8 cellular contexts compared by ENCODE assay signal in the genomic region with DNA sequence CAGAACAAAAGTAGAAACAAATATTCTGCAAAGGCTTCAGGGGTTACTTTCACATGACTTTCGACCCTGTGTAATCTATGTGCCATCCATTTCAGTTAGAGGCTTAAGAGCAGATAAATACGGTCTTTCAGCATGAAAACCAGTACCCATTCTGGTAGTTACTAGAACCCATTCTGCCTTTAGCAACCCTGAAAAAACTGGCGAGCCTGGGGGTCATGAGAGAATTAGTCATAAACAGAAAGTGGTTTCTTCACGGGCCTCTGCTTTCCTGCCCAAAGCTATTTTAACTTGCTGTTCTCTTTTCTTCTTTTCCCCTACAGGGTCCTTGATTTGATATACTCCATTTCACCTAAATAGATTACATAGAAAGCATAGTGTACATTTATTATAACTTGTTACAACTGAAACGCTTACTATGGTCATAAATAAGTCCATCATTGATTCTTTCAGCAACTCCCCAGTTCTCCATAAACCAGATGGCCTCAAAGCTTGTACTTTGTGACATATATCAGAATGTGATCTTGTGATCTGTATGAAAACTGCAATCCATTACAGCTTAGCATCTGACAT.
DNase-seq lines count a peak whose midpoint lies in the region; ATAC-seq and TF ChIP-seq lines count a peak whose summit lies in the region.

No MANE protein-coding gene starts in this region.

- peak overlapping the region; percentile 41 to 85 for H3K27ac Mint-ChIP-seq in effector memory CD8-positive, alpha-beta T cell

- H3K9me3 Mint-ChIP-seq in effector memory CD8-positive, alpha-beta T cell, result no peaks in the 10 kb centered on the region

- TF ChIP-seq CTCF in GM12864 (IDR thresholded peaks at IDR 0.05; ENCODE audit: low read depth, low read length, missing control alignments), result no peak

- peak overlapping the region in 1 of 2 donors; percentile 34 for H3K4me3 Mint-ChIP-seq in effector memory CD8-positive, alpha-beta T cell

- H3K4me1 Mint-ChIP-seq in effector memory CD8-positive, alpha-beta T cell (ENCODE audit: low read depth in 2 of 2), result peaks cover 11 to 12% of the 10 kb centered on the region in 2 donors

- DNase-seq in GM12864 (ENCODE audit: low read depth) (peak; percentile 85), AG08395 (ENCODE audit: low spot score) (no peak), GM03348 (ENCODE audit: low spot score) (no peak), NCI-H510A treated with DMSO at 0.1 percent for 48 hours (lab: John Stamatoyannopoulos, UW) (no peak)
- DNase-seq in effector memory CD8-positive, alpha-beta T cell, result peak in 1 of 3 experiments; percentile 8
- DNase-seq in activated CD8-positive, alpha-beta memory T cell treated with anti-CD3 and anti-CD28 coated beads, Interleukin-2, amount 50 U/mL, for 48 hours, result no peak

- no peak overlapping the region; the same call in 1 of the 2 replicates for H3K4me3 ChIP-seq in GM12864 (ENCODE audit: low read depth, low read length)

- ATAC-seq in GM21526 (IDR thresholded peaks at IDR 0.05; ENCODE audit: low FRiP score, unreplicated experiment) (peak; percentile 64), HG03575 (IDR thresholded peaks at IDR 0.05; ENCODE audit: extremely low read depth, insufficient number of reproducible peaks, low FRiP score, unreplicated experiment) (peak; percentile 39)
- ATAC-seq in effector memory CD8-positive, alpha-beta T cell (replicated peaks), result peak; percentile 67

- H3K27me3 Mint-ChIP-seq in effector memory CD8-positive, alpha-beta T cell, result no peaks in the 10 kb centered on the region

- H3K36me3 Mint-ChIP-seq in effector memory CD8-positive, alpha-beta T cell (ENCODE audit: insufficient read depth), result peaks cover 71% of the 10 kb centered on the region
